ENCODE assay signal across 19 cellular contexts in genomic region chr2:27271631-27272340, GRCh38. TPM values are rescaled to one million over a fixed set of nuclear protein-coding genes. Genes with fewer than 3 reads are reported as not detected.
A peak's percentile ranks its signal among the peaks of the same experiment; 100 is the strongest.
DNase-seq lines count a peak whose midpoint lies in the region; ATAC-seq, FAIRE-seq and TF ChIP-seq lines count a peak whose summit lies in the region.
"Had no signal": no experiment of that assay in that cellular context is flagged by ENCODE, and none has a peak within 500 bp of the region (broad histone marks: within the 10 kb centered on the region; RNA-seq: fewer than 3 reads in every experiment).

No MANE protein-coding gene starts in this region.

- TF ChIP-seq EP300 in H1 (IDR thresholded peaks at IDR 0.05; ENCODE audit: borderline replicate concordance in 1 of 2, low read depth in 2 of 2, low read length in 2 of 2): no peak

- H2BK20ac ChIP-seq in H1 (ENCODE audit: low read length): peak overlapping the region; percentile 16; the same call in 1 of the 2 replicates

- no peak overlapping the region for H2AK5ac ChIP-seq in H1 (ENCODE audit: low read depth, low read length)

- DNase-seq in OCI-M1 (lab: John Stamatoyannopoulos, UW) (peak; percentile 60), H1 (ENCODE audit: low read depth in 1 of 2, low spot score in 2 of 2) (no peak), right cardiac atrium (no peak), left colon (no peak), H4 (ENCODE audit: low spot score) (no peak), epidermal melanocyte (ENCODE audit: insufficient read length, low spot score) (no peak)
- DNase-seq: BE2C; CD4-positive, alpha-beta memory T cell; DMS79; HCEC 1CT; NCI-H1436 treated with DMSO at 0.1 percent for 48 hours; NCI-H345; NCI-H526 treated with DMSO at 0.1 percent for 48 hours; NK-92 treated with Interleukin-12 subunit alpha and Interleukin-12 subunit beta, amount 100 ng/mL, for 24 hours; PC-3 had no signal

- no peak overlapping the region for H3K4me2 ChIP-seq in H1 (ENCODE audit: insufficient read depth in 1 of 2, low read depth in 2 of 2, low read length in 2 of 2)

- no peaks in the 10 kb centered on the region for H3K9me3 ChIP-seq in H1 (ENCODE audit: insufficient read depth in 2 of 2, low read depth in 1 of 2, low read length in 1 of 2)
- no peaks in the 10 kb centered on the region for H3K9me3 ChIP-seq in right cardiac atrium (ENCODE audit: control insufficient read depth, low read length)
- H3K9me3 ChIP-seq: BE2C had no signal

- no peak overlapping the region for H2BK15ac ChIP-seq in H1 (ENCODE audit: low read length)

- H3K23ac ChIP-seq in H1 (ENCODE audit: insufficient read length): no peak overlapping the region

- peaks cover 0 to 7% (median 2%) of the 10 kb centered on the region in 4 experiments; a peak in 2 of 7 replicates for H3K27me3 ChIP-seq in H1 (replicated peaks in 1 of 4; ENCODE audit: control insufficient read depth in 3 of 4, extremely low read depth in 1 of 4, insufficient read depth in 3 of 4, low read length in 3 of 4)
- H3K27me3 ChIP-seq in right cardiac atrium (ENCODE audit: control insufficient read depth, insufficient read depth): no peaks in the 10 kb centered on the region
- H3K27me3 ChIP-seq: BE2C had no signal

- TF ChIP-seq RAD21 in H1 (IDR thresholded peaks at IDR 0.05 in 1 of 2, conservative IDR thresholded peaks at IDR 0.05 in 1 of 2; ENCODE audit: low read depth in 2 of 2, low read length in 2 of 2): no peak

- H2BK12ac ChIP-seq in H1 (ENCODE audit: low read depth, low read length): no peak overlapping the region

- H3K4ac ChIP-seq in H1 (replicated peaks; ENCODE audit: insufficient read length, low read depth, low read length): no peak overlapping the region

- no peaks in the 10 kb centered on the region for H3K79me2 ChIP-seq in H1 (ENCODE audit: control insufficient read depth in 1 of 2, insufficient read depth in 2 of 2, low read length in 2 of 2)

- no peak overlapping the region for H3K4me3 ChIP-seq in H1 (ENCODE audit: extremely low read depth in 1 of 4, insufficient read depth in 2 of 4, low read depth in 3 of 4, low read length in 4 of 4)
- H3K4me3 ChIP-seq in right cardiac atrium (ENCODE audit: low read length): no peak overlapping the region

- H2BK120ac ChIP-seq in H1 (replicated peaks; ENCODE audit: low read depth, low read length): no peak overlapping the region

- POLR2A ChIA-PET in H1 (lab: Charles Lee; ENCODE audit: partially characterized antibody): interaction anchor here (1.0 to 4.9 kb wide), 5 partner anchors 10 to 50 kb away, joined by 3 to 22 read pairs (median 4); partner anchors contain the start of genes TRIM54 and UCN

- TF ChIP-seq CTCF in H1 (IDR thresholded peaks at IDR 0.05; ENCODE audit: control extremely low read depth in 1 of 3, insufficient read depth in 1 of 3, low read depth in 1 of 3, low read length in 3 of 3): no peak

- no peak overlapping the region for H3K56ac ChIP-seq in H1 (replicated peaks; ENCODE audit: insufficient read length, low read depth, low read length)

- no peak overlapping the region for H4K5ac ChIP-seq in H1 (ENCODE audit: insufficient read length, low read depth, low read length)

- H3K14ac ChIP-seq in H1 (ENCODE audit: insufficient read length): no peak overlapping the region

- no peak overlapping the region for H3K18ac ChIP-seq in H1 (ENCODE audit: extremely low read depth, low read length)

- H4K8ac ChIP-seq in H1 (ENCODE audit: extremely low read depth, insufficient read depth, low read length): no peak overlapping the region

- H3K79me1 ChIP-seq in H1 (ENCODE audit: low read depth, low read length): no peaks in the 10 kb centered on the region

- no peaks in the 10 kb centered on the region for H3K23me2 ChIP-seq in H1 (ENCODE audit: low read depth, low read length)

- no peak overlapping the region for H2AFZ ChIP-seq in H1 (ENCODE audit: low read length)

- 83% methylated on average over 11 of the region's 11 CpGs; no CpG with 5 or more reads in 1 of the 2 experiments for WGBS in H1 (ENCODE audit: extremely low coverage in 1 of 2, insufficient coverage in 1 of 2, insufficient read length in 1 of 2, insufficient replicate concordance in 2 of 2, low coverage in 1 of 2, low lambda C conversion rate in 2 of 2, missing lambda C conversion rate in 1 of 2), 2 experiments
- WGBS in right cardiac atrium: 28% methylated on average over 11 of the region's 11 CpGs

- intact Hi-C loops in right cardiac atrium (cut with DNase I) (no loop called here), left colon (cut with DNase I, micrococcal nuclease) (no loop called here)

- FAIRE-seq in H1 (lab: Jason Lieb, UNC): no peak
- FAIRE-seq: G401.6, GM12891 had no signal

- CTCF ChIA-PET in H1 (lab: Charles Lee; ENCODE audit: partially characterized antibody): interaction anchor here (1.1 to 14.1 kb wide), 10 partner anchors 8 to 329 kb away, joined by 3 to 288 read pairs (median 16); partner anchors contain the start of genes DNAJC5G, SLC30A3 and TRIM54

- no peak overlapping the region for H3K9ac ChIP-seq in H1 (replicated peaks in 1 of 4; ENCODE audit: extremely low read depth in 1 of 4, low read depth in 3 of 4, low read length in 3 of 4)

- no peaks in the 10 kb centered on the region for H3K36me3 ChIP-seq in H1 (ENCODE audit: control insufficient read depth in 2 of 4, insufficient read depth in 4 of 4, low read length in 3 of 4)
- H3K36me3 ChIP-seq: BE2C had no signal

- ATAC-seq in right cardiac atrium (peak; percentile 85 to 86), left colon (no peak)
- ATAC-seq: PC-3 had no signal

- no peak overlapping the region for H3K27ac ChIP-seq in H1 (ENCODE audit: low read depth, low read length)
- peak overlapping the region; percentile 88 for H3K27ac ChIP-seq in right cardiac atrium (ENCODE audit: low read length)

- H2BK5ac ChIP-seq in H1 (ENCODE audit: low read depth, low read length): no peak overlapping the region

- no peak for TF ChIP-seq POLR2A in H1 (IDR thresholded peaks at IDR 0.05; ENCODE audit: control extremely low read depth in 1 of 2, low read depth in 2 of 2, low read length in 2 of 2)

- peaks cover 0 to 5% (median 0%) of the 10 kb centered on the region in 4 experiments; a peak in 2 of 7 replicates for H3K4me1 ChIP-seq in H1 (replicated peaks in 1 of 4; ENCODE audit: control insufficient read depth in 3 of 4, insufficient read depth in 4 of 4, low read length in 3 of 4)
- peaks cover 6% of the 10 kb centered on the region for H3K4me1 ChIP-seq in right cardiac atrium (ENCODE audit: control insufficient read depth, insufficient read depth, low read length)
- H3K4me1 ChIP-seq: BE2C had no signal

- no peak overlapping the region for H4K91ac ChIP-seq in H1 (replicated peaks; ENCODE audit: insufficient read length, low read length)

- no peaks in the 10 kb centered on the region for H4K20me1 ChIP-seq in H1 (replicated peaks in 1 of 2; ENCODE audit: control insufficient read depth in 1 of 2, insufficient read depth in 2 of 2, low read length in 2 of 2)

RNA-seq across cellular contexts. Expression of gene DNAJC5G, which starts 3.4 kb away (rescaled TPM):
- 1.4 TPM in 2 replicates for total RNA-seq in H1 (2021; fragmentation: NEBNext Ultra II Directional; extraction: Animal tissue kit (Norgen Biotek cat#: 25700))
- polyA plus RNA-seq in H1 (2011; rRNA removed): 0.75 and 0.83 TPM in 2 replicates
- polyA plus RNA-seq in H1 (2011; cell fraction: cytosol; rRNA removed): 1.0 TPM
- 2.6 TPM for polyA plus RNA-seq in H1 (2011; cell fraction: nucleus; rRNA removed)
- polyA plus RNA-seq in H1 (2012, experiment 1 of 2): 0.86 to 1.3 TPM (median 1.1 TPM) in 4 replicates
- 0.18 TPM for polyA plus RNA-seq in H1 (2012, experiment 2 of 2)
- 0.51 TPM for polyA plus RNA-seq in H1 (2013, experiment 1 of 2)
- 0.63 TPM for polyA plus RNA-seq in H1 (2013, experiment 2 of 2)
- polyA minus RNA-seq in H1 (2011; rRNA and poly(A)+ RNA removed): 0.60 and 1.7 TPM in 2 replicates
- polyA minus RNA-seq in H1 (2011; cell fraction: cytosol; rRNA and poly(A)+ RNA removed): 1.2 TPM
- polyA minus RNA-seq in H1 (2011; cell fraction: nucleus; rRNA and poly(A)+ RNA removed): 1.00 TPM
- 1 to 10 TPM; 1.3 to 3.0 (median 1.8) TPM for total RNA-seq in right cardiac atrium
- 2.2 TPM for polyA plus RNA-seq in right cardiac atrium
- total RNA-seq in left colon: not detected
- not detected in 2 replicates for total RNA-seq in H4 (2014; rRNA removed; shearing (Covaris generic))
- total RNA-seq: CD4-positive, alpha-beta memory T cell; HT1080; PC-3 had no signal
- polyA plus RNA-seq: AG04450; CD4-positive, alpha-beta memory T cell had no signal

RNA-seq across cellular contexts. Expression of gene SLC30A3, which starts 8.9 kb away (rescaled TPM):
- total RNA-seq in H1 (2021; fragmentation: NEBNext Ultra II Directional; extraction: Animal tissue kit (Norgen Biotek cat#: 25700)): 15.2 and 16.1 TPM in 2 replicates
- polyA plus RNA-seq in H1 (2011; rRNA removed): 30.7 and 48.7 TPM in 2 replicates
- 26.6 TPM for polyA plus RNA-seq in H1 (2011; cell fraction: cytosol; rRNA removed)
- polyA plus RNA-seq in H1 (2011; cell fraction: nucleus; rRNA removed): 50.1 TPM
- 9.2 to 18.3 TPM (median 16.3 TPM) in 4 replicates for polyA plus RNA-seq in H1 (2012, experiment 1 of 2)
- 11.6 TPM for polyA plus RNA-seq in H1 (2012, experiment 2 of 2)
- 11.0 TPM for polyA plus RNA-seq in H1 (2013, experiment 1 of 2)
- 13.3 TPM for polyA plus RNA-seq in H1 (2013, experiment 2 of 2)
- polyA minus RNA-seq in H1 (2011; rRNA and poly(A)+ RNA removed): 8.9 and 11.3 TPM in 2 replicates
- polyA minus RNA-seq in H1 (2011; cell fraction: cytosol; rRNA and poly(A)+ RNA removed): 13.8 TPM
- polyA minus RNA-seq in H1 (2011; cell fraction: nucleus; rRNA and poly(A)+ RNA removed): 11.0 TPM
- total RNA-seq in right cardiac atrium: 10 to 100 TPM in 1 of 4 donors, 1 to 10 TPM in 3; 9.4 to 17.3 (median 9.6) TPM
- polyA plus RNA-seq in right cardiac atrium: 7.3 TPM
- not detected for total RNA-seq in left colon
- 0.46 and 0.49 TPM in 2 replicates for total RNA-seq in H4 (2014; rRNA removed; shearing (Covaris generic))
- total RNA-seq: CD4-positive, alpha-beta memory T cell had no signal
- polyA plus RNA-seq: CD4-positive, alpha-beta memory T cell had no signal

RNA-seq across cellular contexts. Expression of gene TRIM54, which starts 10.4 kb away (rescaled TPM):
- 3.9 and 4.2 TPM in 2 replicates for total RNA-seq in H1 (2021; fragmentation: NEBNext Ultra II Directional; extraction: Animal tissue kit (Norgen Biotek cat#: 25700))
- polyA plus RNA-seq in H1 (2011; rRNA removed) (5.8 and 6.1 TPM in 2 replicates), right cardiac atrium (144 TPM)
- polyA plus RNA-seq in H1 (2011; cell fraction: cytosol; rRNA removed): 7.8 TPM
- polyA plus RNA-seq in H1 (2011; cell fraction: nucleus; rRNA removed): 12.0 TPM
- polyA plus RNA-seq in H1 (2012, experiment 1 of 2): 4.3 to 7.4 TPM (median 6.5 TPM) in 4 replicates
- 3.4 TPM for polyA plus RNA-seq in H1 (2012, experiment 2 of 2)
- polyA plus RNA-seq in H1 (2013, experiment 1 of 2): 2.9 TPM
- 2.2 TPM for polyA plus RNA-seq in H1 (2013, experiment 2 of 2)
- 4.3 and 5.3 TPM in 2 replicates for polyA minus RNA-seq in H1 (2011; rRNA and poly(A)+ RNA removed)
- polyA minus RNA-seq in H1 (2011; cell fraction: cytosol; rRNA and poly(A)+ RNA removed): 1.8 TPM
- 2.7 TPM for polyA minus RNA-seq in H1 (2011; cell fraction: nucleus; rRNA and poly(A)+ RNA removed)
- total RNA-seq in right cardiac atrium (100 to 1,000 TPM; 101 to 188 (median 149) TPM), left colon (under 1 TPM in 1 of 2 donors, not detected in 1; 0.14 TPM)
- total RNA-seq in H4 (2014; rRNA removed; shearing (Covaris generic)): 0.35 TPM in 1 of 2 replicates, not detected in the other
- polyA plus RNA-seq: CD4-positive, alpha-beta memory T cell had no signal

RNA-seq across cellular contexts. Expression of gene UCN, which starts 36.5 kb away (rescaled TPM):
- total RNA-seq in H1 (2021; fragmentation: NEBNext Ultra II Directional; extraction: Animal tissue kit (Norgen Biotek cat#: 25700)): not detected in 2 replicates
- polyA plus RNA-seq in H1 (2011; rRNA removed): 0.35 and 0.93 TPM in 2 replicates
- 0.58 TPM for polyA plus RNA-seq in H1 (2011; cell fraction: cytosol; rRNA removed)
- 1.6 TPM for polyA plus RNA-seq in H1 (2011; cell fraction: nucleus; rRNA removed)
- 0.38 to 0.58 TPM (median 0.43 TPM) in 3 of 4 replicates, not detected in the other for polyA plus RNA-seq in H1 (2012, experiment 1 of 2)
- not detected for polyA plus RNA-seq in H1 (2012, experiment 2 of 2)
- polyA plus RNA-seq in H1 (2013, experiment 1 of 2): 0.28 TPM
- polyA plus RNA-seq in H1 (2013, experiment 2 of 2): 0.15 TPM
- polyA minus RNA-seq in H1 (2011; rRNA and poly(A)+ RNA removed): not detected in 2 replicates
- polyA minus RNA-seq in H1 (2011; cell fraction: cytosol; rRNA and poly(A)+ RNA removed): not detected
- not detected for polyA minus RNA-seq in H1 (2011; cell fraction: nucleus; rRNA and poly(A)+ RNA removed)
- 1 to 10 TPM in 3 of 4 donors, under 1 TPM in 1; 0.96 to 3.3 (median 1.5) TPM for total RNA-seq in right cardiac atrium
- 0.72 TPM for polyA plus RNA-seq in right cardiac atrium
- under 1 TPM; 0.52 to 0.56 TPM for total RNA-seq in left colon
- total RNA-seq in H4 (2014; rRNA removed; shearing (Covaris generic)): 0.53 TPM in 1 of 2 replicates, not detected in the other

RNA-seq across cellular contexts. Expression of gene MPV17, which starts 51.1 kb away (rescaled TPM):
- total RNA-seq in H1 (2021; fragmentation: NEBNext Ultra II Directional; extraction: Animal tissue kit (Norgen Biotek cat#: 25700)): 45.2 and 46.1 TPM in 2 replicates
- polyA plus RNA-seq in H1 (2011; rRNA removed) (148 and 181 TPM in 2 replicates), right cardiac atrium (98.2 TPM)
- 116 TPM for polyA plus RNA-seq in H1 (2011; cell fraction: cytosol; rRNA removed)
- 98.4 TPM for polyA plus RNA-seq in H1 (2011; cell fraction: nucleus; rRNA removed)
- 73.4 to 78.7 TPM (median 77.0 TPM) in 4 replicates for polyA plus RNA-seq in H1 (2012, experiment 1 of 2)
- polyA plus RNA-seq in H1 (2012, experiment 2 of 2): 91.9 TPM
- polyA plus RNA-seq in H1 (2013, experiment 1 of 2): 93.7 TPM
- 97.7 TPM for polyA plus RNA-seq in H1 (2013, experiment 2 of 2)
- 104 and 115 TPM in 2 replicates for polyA minus RNA-seq in H1 (2011; rRNA and poly(A)+ RNA removed)
- polyA minus RNA-seq in H1 (2011; cell fraction: cytosol; rRNA and poly(A)+ RNA removed): 27.7 TPM
- 39.2 TPM for polyA minus RNA-seq in H1 (2011; cell fraction: nucleus; rRNA and poly(A)+ RNA removed)
- total RNA-seq in right cardiac atrium (10 to 100 TPM; 40.3 to 77.1 (median 56.4) TPM), left colon (10 to 100 TPM; 26.6 to 32.4 TPM)
- total RNA-seq in H4 (2014; rRNA removed; shearing (Covaris generic)): 52.9 and 61.7 TPM in 2 replicates

Comparison
In these comparisons a context has a peak if more than half of its experiments do, and no peak if none do; other contexts are left out.
1. RNA of gene TRIM54, which starts 10.4 kb away (total RNA-seq): 101 to 188 TPM in right cardiac atrium; 3.9 to 4.2 TPM in H1, 0.35 TPM in H4 and 0.14 TPM in left colon; every median in the first group is over 10 times any median in the second.